Comparison of ENCODE assay signal across 14 cellular contexts in genomic region chr1:248449821-248450465, GRCh38. TPM values are rescaled to one million over a fixed set of nuclear protein-coding genes. Genes with fewer than 3 reads are reported as not detected.
"Had no signal": no experiment of that assay in that cellular context is flagged by ENCODE, and none has a peak within 500 bp of the region (broad histone marks: within the 10 kb centered on the region; RNA-seq: fewer than 3 reads in every experiment).

No MANE protein-coding gene starts in this region.

RNA-seq across cellular contexts. Expression of gene OR2T2, which starts 4.5 kb away (rescaled TPM):
- total RNA-seq: dermis blood vessel endothelial cell; esophagus squamous epithelium; glomerular endothelial cell; heart right ventricle; kidney epithelial cell; lower leg skin; naive thymus-derived CD8-positive, alpha-beta T cell; neural crest cell; prostate gland; sciatic nerve; vagina had no signal
- polyA plus RNA-seq: adipose tissue; heart right ventricle; naive thymus-derived CD8-positive, alpha-beta T cell; pancreas had no signal

RNA-seq across cellular contexts. Expression of gene OR2T3, which starts 23.2 kb away (rescaled TPM):
- total RNA-seq: dermis blood vessel endothelial cell; esophagus squamous epithelium; glomerular endothelial cell; heart right ventricle; kidney epithelial cell; lower leg skin; naive thymus-derived CD8-positive, alpha-beta T cell; neural crest cell; pancreas; sciatic nerve; vagina had no signal
- polyA plus RNA-seq: adipose tissue; heart right ventricle; naive thymus-derived CD8-positive, alpha-beta T cell; pancreas had no signal

RNA-seq across cellular contexts. Expression of gene OR2T5, which starts 38.4 kb away (rescaled TPM):
- total RNA-seq: dermis blood vessel endothelial cell; esophagus squamous epithelium; glomerular endothelial cell; heart right ventricle; kidney epithelial cell; lower leg skin; naive thymus-derived CD8-positive, alpha-beta T cell; neural crest cell; pancreas; prostate gland; sciatic nerve; vagina had no signal
- polyA plus RNA-seq: adipose tissue; heart right ventricle; naive thymus-derived CD8-positive, alpha-beta T cell; pancreas; thymus had no signal

RNA-seq across cellular contexts. Expression of gene OR2T1, which starts 47.1 kb away (rescaled TPM):
- total RNA-seq: dermis blood vessel endothelial cell; esophagus squamous epithelium; glomerular endothelial cell; heart right ventricle; kidney epithelial cell; lower leg skin; naive thymus-derived CD8-positive, alpha-beta T cell; neural crest cell; pancreas; prostate gland; sciatic nerve; vagina had no signal
- polyA plus RNA-seq: adipose tissue; heart right ventricle; naive thymus-derived CD8-positive, alpha-beta T cell; pancreas had no signal

RNA-seq across cellular contexts. Expression of gene OR2G6, which starts 57.9 kb away (rescaled TPM):
- total RNA-seq: dermis blood vessel endothelial cell; esophagus squamous epithelium; glomerular endothelial cell; heart right ventricle; kidney epithelial cell; lower leg skin; naive thymus-derived CD8-positive, alpha-beta T cell; neural crest cell; pancreas; sciatic nerve; vagina had no signal
- polyA plus RNA-seq: adipose tissue; heart right ventricle; naive thymus-derived CD8-positive, alpha-beta T cell; pancreas had no signal
